Comparison of ENCODE assay signal across 13 cellular contexts in the genomic region with DNA sequence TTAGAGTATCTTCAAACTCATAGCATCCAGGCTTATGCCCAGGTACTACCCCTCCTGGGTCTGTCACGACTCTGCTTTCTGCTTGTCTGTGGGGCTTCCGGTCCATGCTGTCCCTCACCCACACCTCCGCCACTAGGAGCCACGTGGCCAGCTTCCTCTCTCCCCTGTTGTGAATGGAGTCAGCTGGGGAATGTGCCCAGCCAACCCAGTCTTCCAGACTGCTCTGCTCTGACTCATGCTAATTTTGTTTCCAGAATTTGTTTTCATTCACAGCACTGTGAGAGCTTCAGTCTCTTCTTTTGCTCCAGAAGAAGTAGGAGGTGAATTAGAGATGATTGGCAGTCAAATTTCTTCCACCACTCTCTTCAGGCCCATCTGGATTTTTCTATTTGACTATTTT.
A peak's percentile ranks its signal among the peaks of the same experiment; 100 is the strongest.
DNase-seq lines count a peak whose midpoint lies in the region; ATAC-seq and TF ChIP-seq lines count a peak whose summit lies in the region.
"Had no signal": no experiment of that assay in that cellular context is flagged by ENCODE, and none has a peak within 500 bp of the region (broad histone marks: within the 10 kb centered on the region; RNA-seq: fewer than 3 reads in every experiment).

No MANE protein-coding gene starts in this region.

- H3K27me3 Mint-ChIP-seq in GM23338 (ENCODE audit: insufficient read depth, low read depth, poor library complexity), result peaks cover 3% of the 10 kb centered on the region
- no peaks in the 10 kb centered on the region for H3K27me3 Mint-ChIP-seq in activated T-cell treated with anti-CD3 and anti-CD28 coated beads, Interleukin-2, amount 50 U/mL, for 72 hours (ENCODE audit: low read depth)

- peak; percentile 34; the same call in 2 of the 3 replicates for ATAC-seq in GM23338
- no peak for ATAC-seq in activated T-cell treated with anti-CD3 and anti-CD28 coated beads, Interleukin-2, amount 50 U/mL, for 72 hours (replicated peaks in 1 of 2)
- ATAC-seq in HG03097 (IDR thresholded peaks at IDR 0.05; ENCODE audit: low FRiP score, unreplicated experiment), result no peak

- no peak overlapping the region for H3K4me3 Mint-ChIP-seq in GM23338
- no peak overlapping the region for H3K4me3 Mint-ChIP-seq in activated T-cell treated with anti-CD3 and anti-CD28 coated beads, Interleukin-2, amount 50 U/mL, for 72 hours
- H3K4me3 Mint-ChIP-seq: activated naive CD4-positive, alpha-beta T cell treated with anti-CD3 and anti-CD28 coated beads for 36 hours had no signal

- no peaks in the 10 kb centered on the region for H3K4me1 ChIP-seq in GM23338 (ENCODE audit: insufficient read depth)
- no peaks in the 10 kb centered on the region for H3K4me1 ChIP-seq in SJCRH30

- H3K4me2 ChIP-seq in GM23338, result no peak overlapping the region

- no peaks in the 10 kb centered on the region for H3K36me3 ChIP-seq in GM23338 (ENCODE audit: insufficient read depth)
- no peaks in the 10 kb centered on the region for H3K36me3 ChIP-seq in SJCRH30

- no peaks in the 10 kb centered on the region for H3K9me2 ChIP-seq in GM23338 (ENCODE audit: insufficient read depth)

- H3K4me1 Mint-ChIP-seq in GM23338, result peaks cover 3% of the 10 kb centered on the region; the same call in 1 of the 3 replicates
- H3K4me1 Mint-ChIP-seq in activated T-cell treated with anti-CD3 and anti-CD28 coated beads, Interleukin-2, amount 50 U/mL, for 72 hours (ENCODE audit: low read depth), result no peaks in the 10 kb centered on the region

- TF ChIP-seq CTCF in GM23338 (conservative IDR thresholded peaks at IDR 0.05; ENCODE audit: low read depth in 2 of 2), result no peak
- no peak for TF ChIP-seq CTCF in retinal pigment epithelial cell (conservative IDR thresholded peaks at IDR 0.05; ENCODE audit: low read depth, low read length)

- no peak overlapping the region for H3K4me3 ChIP-seq in GM23338
- no peak overlapping the region for H3K4me3 ChIP-seq in retinal pigment epithelial cell (ENCODE audit: low read length)
- no peak overlapping the region for H3K4me3 ChIP-seq in SJCRH30
- H3K4me3 ChIP-seq: skin epidermis had no signal

- no peaks in the 10 kb centered on the region for H3K36me3 Mint-ChIP-seq in GM23338 (ENCODE audit: low read depth)
- H3K36me3 Mint-ChIP-seq in activated T-cell treated with anti-CD3 and anti-CD28 coated beads, Interleukin-2, amount 50 U/mL, for 72 hours (ENCODE audit: insufficient read depth in 2 of 2), result no peaks in the 10 kb centered on the region

- DNase-seq in GM23338 (ENCODE audit: low spot score) (no peak), anterior cingulate cortex (lab: John Stamatoyannopoulos, UW) (peak in 47 of 58 donors; percentile 2 to 65 (median 29)), iPS-NIHi11 (ENCODE audit: low spot score) (peak; percentile 17), retinal pigment epithelial cell (ENCODE audit: low read depth) (peak; percentile 11), SW480 (ENCODE audit: low spot score) (no peak), SJCRH30 (no peak)
- DNase-seq in activated T-cell treated with anti-CD3 and anti-CD28 coated beads, Interleukin-2, amount 50 U/mL, for 72 hours, result no peak
- DNase-seq: activated naive CD4-positive, alpha-beta T cell treated with anti-CD3 and anti-CD28 coated beads for 36 hours; cortex of kidney; NCI-H1092 treated with DMSO at 0.1 percent for 48 hours; NCI-H526 had no signal

- H3K9me3 Mint-ChIP-seq in GM23338, result no peaks in the 10 kb centered on the region
- no peaks in the 10 kb centered on the region for H3K9me3 Mint-ChIP-seq in activated T-cell treated with anti-CD3 and anti-CD28 coated beads, Interleukin-2, amount 50 U/mL, for 72 hours
- H3K9me3 Mint-ChIP-seq: activated naive CD4-positive, alpha-beta T cell treated with anti-CD3 and anti-CD28 coated beads for 36 hours had no signal

- no peak overlapping the region for H3K27ac ChIP-seq in GM23338 (ENCODE audit: low read depth)
- no peak overlapping the region for H3K27ac ChIP-seq in SJCRH30
- H3K27ac ChIP-seq: skin epidermis had no signal

- H3K9me3 ChIP-seq in SJCRH30 (replicated peaks), result no peaks in the 10 kb centered on the region

- no peaks in the 10 kb centered on the region for H4K20me1 ChIP-seq in GM23338 (replicated peaks; ENCODE audit: insufficient read depth)

- H3K79me2 ChIP-seq in GM23338 (replicated peaks; ENCODE audit: insufficient read depth), result no peaks in the 10 kb centered on the region

- no peaks in the 10 kb centered on the region for H3F3A ChIP-seq in GM23338 (replicated peaks; ENCODE audit: low read depth)

- peak overlapping the region; percentile 59; the same call in 1 of the 2 replicates for H2AFZ ChIP-seq in GM23338

- H3K27me3 ChIP-seq in GM23338 (ENCODE audit: insufficient read depth) (no peaks in the 10 kb centered on the region), SJCRH30 (no peaks in the 10 kb centered on the region)

- no peak overlapping the region for H3K27ac Mint-ChIP-seq in GM23338
- no peak overlapping the region for H3K27ac Mint-ChIP-seq in activated T-cell treated with anti-CD3 and anti-CD28 coated beads, Interleukin-2, amount 50 U/mL, for 72 hours
- H3K27ac Mint-ChIP-seq: activated naive CD4-positive, alpha-beta T cell treated with anti-CD3 and anti-CD28 coated beads for 36 hours had no signal

TF ChIP-seq in GM23338, 12 proteins besides CTCF, POLR2A, EP300 and RAD21:
- no peak for TF ChIP-seq STAT1 (IDR thresholded peaks at IDR 0.05; ENCODE audit: unreplicated experiment)
- TF ChIP-seq ZNF331 (CRISPR knock-in tag; IDR thresholded peaks at IDR 0.05; ENCODE audit: low read depth), result no peak
- TF ChIP-seq ZNF114 (CRISPR knock-in tag; IDR thresholded peaks at IDR 0.05), result no peak
- no peak for TF ChIP-seq POLR2AphosphoS5 (IDR thresholded peaks at IDR 0.05; ENCODE audit: low read depth)
- no peak for TF ChIP-seq ETS1 (IDR thresholded peaks at IDR 0.05)
- TF ChIP-seq CREB1 (CRISPR knock-in tag; IDR thresholded peaks at IDR 0.05; ENCODE audit: low read depth), result no peak
- no peak for TF ChIP-seq REST (IDR thresholded peaks at IDR 0.05; ENCODE audit: unreplicated experiment)
- TF ChIP-seq EZH2phosphoT487 (IDR thresholded peaks at IDR 0.05; ENCODE audit: unreplicated experiment), result no peak
- TF ChIP-seq NANOG (IDR thresholded peaks at IDR 0.05; ENCODE audit: borderline replicate concordance), result no peak
- no peak for TF ChIP-seq EZH2 (IDR thresholded peaks at IDR 0.05; ENCODE audit: low read depth, unreplicated experiment)

Comparison
In these comparisons a context has a peak if more than half of its experiments do, and no peak if none do; other contexts are left out.
1. DNase-seq: peak in anterior cingulate cortex (47 of 58), iPS-NIHi11 (single experiment) and retinal pigment epithelial cell (single experiment); none in GM23338 (single experiment), SW480 (single experiment), activated T-cell treated with anti-CD3 and anti-CD28 coated beads, Interleukin-2, amount 50 U/mL, for 72 hours (0 of 2) and SJCRH30 (0 of 2).